In the genomic region with DNA sequence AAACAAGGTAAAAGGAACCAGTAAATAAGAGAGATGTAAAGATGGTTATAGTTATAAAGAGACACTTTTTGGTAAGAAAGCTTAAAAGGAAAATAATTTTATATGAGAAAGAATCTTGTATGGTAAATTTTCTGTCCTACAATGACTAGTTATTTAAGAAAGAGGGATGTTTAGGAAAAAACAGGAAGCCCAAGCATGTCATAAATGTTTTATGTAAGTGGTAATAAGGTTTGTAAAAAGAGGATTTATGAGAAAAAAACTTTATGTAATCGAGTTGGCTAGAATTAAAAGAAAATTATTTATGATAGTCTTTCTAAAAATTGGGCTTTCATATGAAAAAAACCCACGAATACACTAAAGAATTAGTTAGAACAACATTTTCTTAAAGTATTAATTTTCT, we compare ENCODE assay signal across 19 cellular contexts. TPM values are rescaled to one million over a fixed set of nuclear protein-coding genes. Genes with fewer than 3 reads are reported as not detected.
DNase-seq lines count a peak whose midpoint lies in the region; ATAC-seq, FAIRE-seq and TF ChIP-seq lines count a peak whose summit lies in the region.
"Had no signal": no experiment of that assay in that cellular context is flagged by ENCODE, and none has a peak within 500 bp of the region (broad histone marks: within the 10 kb centered on the region; RNA-seq: fewer than 3 reads in every experiment).

No MANE protein-coding gene starts in this region.

- TF ChIP-seq RAD21 in A549 (conservative IDR thresholded peaks at IDR 0.05 in 1 of 2, IDR thresholded peaks at IDR 0.05 in 1 of 2) = no peak

- CTCF ChIA-PET in A549 (lab: Yijun Ruan, JAX) = no interaction called here
- CTCF ChIA-PET in HEK293 (lab: Yijun Ruan, JAX) = interaction anchor here (1.5 kb wide), 1 partner anchor 34 kb away, joined by 8 read pairs; a partner anchor contains a TSS

- ATAC-seq in A549 (no peak), GM19395 (IDR thresholded peaks at IDR 0.05; ENCODE audit: unreplicated experiment) (no peak)
- ATAC-seq: GM12878 had no signal

- DNase-seq in A549 (ENCODE audit: low read depth in 1 of 2, low spot score in 1 of 2) = no peak
- no peak for DNase-seq in RCC 7860 (ENCODE audit: low spot score)
- DNase-seq in kidney = no peak
- DNase-seq in BE2C = no peak
- no peak for DNase-seq in effector CD4-positive, alpha-beta T cell
- DNase-seq: Caco-2; CD8-positive, alpha-beta memory T cell; HFFc6; KG1 had no signal

- WGBS in A549 (ENCODE audit: missing lambda C conversion rate) = 2% methylated on average over 2 of the region's 2 CpGs

- no peak overlapping the region for H3K4me2 ChIP-seq in A549
- H3K4me2 ChIP-seq: BLaER1 had no signal

- no peak overlapping the region for H3K27ac ChIP-seq in A549
- no peak overlapping the region for H3K27ac ChIP-seq in HEK293 (ENCODE audit: extremely low read depth, low read depth, low read length)
- no peak overlapping the region for H3K27ac ChIP-seq in kidney (ENCODE audit: low read depth in 2 of 2, low read length in 2 of 2)
- H3K27ac ChIP-seq: BLaER1 had no signal

- H3K36me3 ChIP-seq in HEK293 (ENCODE audit: control insufficient read depth in 2 of 2, insufficient read depth in 1 of 2, low read length in 2 of 2) = no peaks in the 10 kb centered on the region
- H3K36me3 ChIP-seq in kidney (ENCODE audit: control insufficient read depth in 1 of 2, insufficient read depth in 2 of 2, low read length in 2 of 2) = no peaks in the 10 kb centered on the region
- H3K36me3 ChIP-seq in BE2C = no peaks in the 10 kb centered on the region
- H3K36me3 ChIP-seq: BLaER1, HAP-1 had no signal

- H3K4me1 ChIP-seq in A549 = no peaks in the 10 kb centered on the region; the same call in 2 of the 3 replicates
- no peaks in the 10 kb centered on the region for H3K4me1 ChIP-seq in HEK293 (ENCODE audit: control insufficient read depth, insufficient read depth, low read length)
- H3K4me1 ChIP-seq in kidney (ENCODE audit: control insufficient read depth in 1 of 2, insufficient read depth in 1 of 2, low read depth in 1 of 2, low read length in 2 of 2) = peaks cover 0 to 2% of the 10 kb centered on the region in 2 donors
- no peaks in the 10 kb centered on the region for H3K4me1 ChIP-seq in BE2C
- H3K4me1 ChIP-seq: BLaER1, Caco-2 had no signal

- no peak for TF ChIP-seq POLR2A in A549 (IDR thresholded peaks at IDR 0.05; ENCODE audit: low read length)

- H3K9me3 ChIP-seq in A549 = peaks cover 17% of the 10 kb centered on the region; the same call in 1 of the 3 replicates
- H3K9me3 ChIP-seq in HEK293 (ENCODE audit: control insufficient read depth, insufficient read depth, low read depth, low read length) = no peaks in the 10 kb centered on the region
- H3K9me3 ChIP-seq in kidney (ENCODE audit: control insufficient read depth in 1 of 2, low read length in 2 of 2) = no peaks in the 10 kb centered on the region
- H3K9me3 ChIP-seq in BE2C = no peaks in the 10 kb centered on the region; the same call in 1 of the 2 replicates

- H3K4me3 ChIP-seq in A549 = no peak overlapping the region
- H3K4me3 ChIP-seq in HEK293 (ENCODE audit: low read depth, low read length) = no peak overlapping the region
- no peak overlapping the region for H3K4me3 ChIP-seq in kidney (ENCODE audit: low read length in 2 of 2)
- no peak overlapping the region for H3K4me3 ChIP-seq in BE2C (ENCODE audit: low read depth, low read length)
- H3K4me3 ChIP-seq: BLaER1, GM12878, HAP-1 had no signal

- TF ChIP-seq EP300 in A549 (IDR thresholded peaks at IDR 0.05) = no peak

- no peaks in the 10 kb centered on the region for H3K27me3 ChIP-seq in BE2C
- H3K27me3 ChIP-seq: BLaER1 had no signal

- no peak for FAIRE-seq in A549 (lab: Jason Lieb, UNC)
- FAIRE-seq in RCC 7860 (lab: Jason Lieb, UNC) = peak; percentile 68
- FAIRE-seq in kidney (lab: Jason Lieb, UNC) = peak; percentile 41
- FAIRE-seq: GM12878, GM18507, H1 had no signal

- TF ChIP-seq CTCF in A549 (IDR thresholded peaks at IDR 0.05) = no peak
- no peak for TF ChIP-seq CTCF in HEK293 (tag by site-specific recombination; IDR thresholded peaks at IDR 0.05)
- TF ChIP-seq CTCF in kidney (IDR thresholded peaks at IDR 0.05; ENCODE audit: borderline replicate concordance, extremely low read depth, insufficient read depth) = no peak
- TF ChIP-seq CTCF in BE2C (IDR thresholded peaks at IDR 0.05; ENCODE audit: low read depth, low read length) = no peak

- no peak overlapping the region for H3K9ac ChIP-seq in kidney (ENCODE audit: low read length in 2 of 2)
- H3K9ac ChIP-seq: BLaER1 had no signal

- intact Hi-C loops in kidney (cut with DNase I) = no loop called here

- POLR2A ChIA-PET in A549 (lab: Yijun Ruan, JAX) (no interaction called here), HEK293 (lab: Yijun Ruan, JAX) (no interaction called here)

TF ChIP-seq in A549, 52 proteins besides CTCF, POLR2A, EP300 and RAD21:
- TF ChIP-seq JUNB (IDR thresholded peaks at IDR 0.05) = no peak
- no peak for TF ChIP-seq HOXA7 (CRISPR knock-in tag; IDR thresholded peaks at IDR 0.05)
- TF ChIP-seq KDM1A (IDR thresholded peaks at IDR 0.05; ENCODE audit: low read depth) = no peak
- TF ChIP-seq ZSCAN20 (CRISPR knock-in tag; IDR thresholded peaks at IDR 0.05) = no peak
- peak; percentile 56 for TF ChIP-seq ZFP36 (IDR thresholded peaks at IDR 0.05; ENCODE audit: borderline replicate concordance, partially characterized antibody)

TF ChIP-seq in HEK293, 187 proteins besides CTCF, POLR2A, EP300 and RAD21 (continues in another document):
- TF ChIP-seq ZSCAN16 (tag by site-specific recombination; IDR thresholded peaks at IDR 0.05) = no peak
- 0 out of 2 replicates have a peak, but pooled peaks have one; percentile 11 for TF ChIP-seq ZNF626 (tag by site-specific recombination; IDR thresholded peaks at IDR 0.05)
- TF ChIP-seq, protein P1, sequence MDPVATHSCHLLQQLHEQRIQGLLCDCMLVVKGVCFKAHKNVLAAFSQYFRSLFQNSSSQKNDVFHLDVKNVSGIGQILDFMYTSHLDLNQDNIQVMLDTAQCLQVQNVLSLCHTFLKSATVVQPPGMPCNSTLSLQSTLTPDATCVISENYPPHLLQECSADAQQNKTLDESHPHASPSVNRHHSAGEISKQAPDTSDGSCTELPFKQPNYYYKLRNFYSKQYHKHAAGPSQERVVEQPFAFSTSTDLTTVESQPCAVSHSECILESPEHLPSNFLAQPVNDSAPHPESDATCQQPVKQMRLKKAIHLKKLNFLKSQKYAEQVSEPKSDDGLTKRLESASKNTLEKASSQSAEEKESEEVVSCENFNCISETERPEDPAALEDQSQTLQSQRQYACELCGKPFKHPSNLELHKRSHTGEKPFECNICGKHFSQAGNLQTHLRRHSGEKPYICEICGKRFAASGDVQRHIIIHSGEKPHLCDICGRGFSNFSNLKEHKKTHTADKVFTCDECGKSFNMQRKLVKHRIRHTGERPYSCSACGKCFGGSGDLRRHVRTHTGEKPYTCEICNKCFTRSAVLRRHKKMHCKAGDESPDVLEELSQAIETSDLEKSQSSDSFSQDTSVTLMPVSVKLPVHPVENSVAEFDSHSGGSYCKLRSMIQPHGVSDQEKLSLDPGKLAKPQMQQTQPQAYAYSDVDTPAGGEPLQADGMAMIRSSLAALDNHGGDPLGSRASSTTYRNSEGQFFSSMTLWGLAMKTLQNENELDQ (tag by site-specific recombination; IDR thresholded peaks at IDR 0.05; ENCODE audit: low read depth) = no peak
- TF ChIP-seq ZNF747 (tag by site-specific recombination; IDR thresholded peaks at IDR 0.05) = no peak
- TF ChIP-seq ZNF514 (tag by site-specific recombination; IDR thresholded peaks at IDR 0.05) = no peak
- no peak for TF ChIP-seq ZNF211 (tag by site-specific recombination; IDR thresholded peaks at IDR 0.05; ENCODE audit: low read depth)
- TF ChIP-seq SP3 (tag by site-specific recombination; IDR thresholded peaks at IDR 0.05) = no peak
- no peak for TF ChIP-seq ZNF555 (tag by site-specific recombination; conservative IDR thresholded peaks at IDR 0.05)
- no peak for TF ChIP-seq OSR2 (tag by site-specific recombination; IDR thresholded peaks at IDR 0.05)
- no peak for TF ChIP-seq ZNF394 (tag by site-specific recombination; IDR thresholded peaks at IDR 0.05; ENCODE audit: borderline replicate concordance)
- TF ChIP-seq SETDB1 (IDR thresholded peaks at IDR 0.05; ENCODE audit: insufficient read length, low read length) = peak; percentile 99

RNA-seq across cellular contexts. Expression of a gene that starts 34.2 kb away (rescaled TPM):
- polyA plus RNA-seq in A549 (2011; rRNA removed) (32.2 and 33.8 TPM in 2 replicates), A549 (2017; fragmentation: RNase III; extraction: RNeasy Plus Mini Kit Qiagen cat#74134 plus additional on column Dnase treatment) (14.7 to 16.7 TPM (median 16.3 TPM) in 3 replicates), kidney (ENCODE audit: insufficient read depth, low read depth, low replicate concordance) (18.5 TPM)
- polyA plus RNA-seq in A549 (2012; cell fraction: cytosol; rRNA removed) = 8.3 and 11.3 TPM in 2 replicates
- polyA plus RNA-seq in A549 (2012; cell fraction: nucleus; rRNA removed) = 12.4 and 13.4 TPM in 2 replicates
- 41.4 and 42.3 TPM in 2 replicates for polyA minus RNA-seq in A549 (2011; rRNA and poly(A)+ RNA removed)
- total RNA-seq in kidney = 114 TPM
- 9.6 TPM for polyA plus RNA-seq in BE2C (2012; ENCODE audit: insufficient read depth, insufficient read length, low read depth)

RNA-seq across cellular contexts. Expression of a gene that starts 40.1 kb away (rescaled TPM):
- polyA plus RNA-seq in A549 (2011; rRNA removed) (not detected in 2 replicates), A549 (2017; fragmentation: RNase III; extraction: RNeasy Plus Mini Kit Qiagen cat#74134 plus additional on column Dnase treatment) (0.06 TPM in 1 of 3 replicates, not detected in the others), kidney (ENCODE audit: insufficient read depth, low read depth, low replicate concordance) (not detected)
- polyA plus RNA-seq in A549 (2012; cell fraction: cytosol; rRNA removed) = not detected in 2 replicates
- not detected in 2 replicates for polyA plus RNA-seq in A549 (2012; cell fraction: nucleus; rRNA removed)
- polyA minus RNA-seq in A549 (2011; rRNA and poly(A)+ RNA removed) = not detected in 2 replicates
- not detected for total RNA-seq in kidney
- polyA plus RNA-seq in BE2C (2012; ENCODE audit: insufficient read depth, insufficient read length, low read depth) = 0.31 TPM
- total RNA-seq: A673; CD8-positive, alpha-beta memory T cell; Daoy; G401; GM12878; H1 had no signal
- polyA plus RNA-seq: CD8-positive, alpha-beta memory T cell; H1 had no signal
